Comparison of ENCODE assay signal across 21 cellular contexts in the genomic region with DNA sequence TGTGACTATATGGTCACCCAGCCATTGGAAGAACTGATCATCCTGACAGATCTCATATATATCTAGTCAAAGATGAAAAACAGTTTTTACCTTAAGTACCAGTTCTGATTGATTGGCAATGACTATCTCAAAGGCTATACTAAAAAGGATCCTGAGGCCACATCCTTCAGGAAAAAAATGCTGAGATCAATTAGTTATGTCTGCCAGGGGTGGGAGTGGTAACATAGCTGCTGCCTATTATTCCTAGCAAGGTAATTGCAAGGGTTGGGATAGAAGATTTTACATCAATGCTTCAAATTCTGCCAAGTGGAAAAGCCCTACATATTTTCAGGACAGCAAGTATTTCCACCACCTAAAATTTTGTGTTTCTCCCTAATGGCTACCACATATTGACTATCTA.
A peak's percentile ranks its signal among the peaks of the same experiment; 100 is the strongest.
DNase-seq lines count a peak whose midpoint lies in the region; FAIRE-seq and TF ChIP-seq lines count a peak whose summit lies in the region.
"Had no signal": no experiment of that assay in that cellular context is flagged by ENCODE, and none has a peak within 500 bp of the region (broad histone marks: within the 10 kb centered on the region; RNA-seq: fewer than 3 reads in every experiment).

No MANE protein-coding gene starts in this region.

- no peak overlapping the region for H4K8ac ChIP-seq in H1 (ENCODE audit: extremely low read depth, insufficient read depth, low read length)

- H2BK15ac ChIP-seq in H1 (ENCODE audit: low read length) = no peak overlapping the region

- DNase-seq in NCI-H2227 treated with DMSO at 0.1 percent for 48 hours (lab: John Stamatoyannopoulos, UW) (peak; percentile 83), H1 (ENCODE audit: low read depth in 1 of 2, low spot score in 2 of 2) (no peak), DMS79 treated with DMSO at 0.1 percent for 48 hours (lab: John Stamatoyannopoulos, UW) (no peak), NCI-H2029 treated with DMSO at 0.1 percent for 48 hours (lab: John Stamatoyannopoulos, UW) (no peak)
- DNase-seq: AML-193; Caco-2; Calu3; CD4-positive, alpha-beta T cell; CD8-positive, alpha-beta T cell; DND-41; EL; GDM1 had no signal

- POLR2A ChIA-PET in HEK293 (lab: Yijun Ruan, JAX) (no interaction called here), H1 (lab: Charles Lee; ENCODE audit: partially characterized antibody) (no interaction called here)

- H3K9me3 ChIP-seq in HEK293 (ENCODE audit: control insufficient read depth, insufficient read depth, low read depth, low read length) (no peaks in the 10 kb centered on the region), H1 (ENCODE audit: insufficient read depth in 2 of 2, low read depth in 1 of 2, low read length in 1 of 2) (0 out of 4 replicates have a peak, but pooled peaks cover 0 to 2% of the 10 kb centered on the region in 2 experiments)

- no peak overlapping the region for H3K14ac ChIP-seq in H1 (ENCODE audit: insufficient read length)

- no peaks in the 10 kb centered on the region for H3K79me1 ChIP-seq in H1 (ENCODE audit: low read depth, low read length)

- no peak overlapping the region for H2BK5ac ChIP-seq in H1 (ENCODE audit: low read depth, low read length)

- H3K23ac ChIP-seq in H1 (ENCODE audit: insufficient read length) = no peak overlapping the region

- no peak overlapping the region for H3K56ac ChIP-seq in H1 (replicated peaks; ENCODE audit: insufficient read length, low read depth, low read length)

- H3K4me3 ChIP-seq in HEK293 (ENCODE audit: low read depth, low read length) = no peak overlapping the region
- no peak overlapping the region for H3K4me3 ChIP-seq in H1 (ENCODE audit: extremely low read depth in 1 of 4, insufficient read depth in 2 of 4, low read depth in 3 of 4, low read length in 4 of 4)
- H3K4me3 ChIP-seq: A549; BLaER1 treated with 17β-estradiol and CSF1 and Interleukin-3, amounts not matched to agents 10 nM and 100 nM; GM12878 had no signal

- no peaks in the 10 kb centered on the region for H3K27me3 ChIP-seq in H1 (replicated peaks in 1 of 4; ENCODE audit: control insufficient read depth in 3 of 4, extremely low read depth in 1 of 4, insufficient read depth in 3 of 4, low read length in 3 of 4)
- H3K27me3 ChIP-seq: BLaER1 treated with 17β-estradiol and CSF1 and Interleukin-3, amounts not matched to agents 10 nM and 100 nM had no signal

- TF ChIP-seq RAD21 in H1 (IDR thresholded peaks at IDR 0.05 in 1 of 2, conservative IDR thresholded peaks at IDR 0.05 in 1 of 2; ENCODE audit: low read depth in 2 of 2, low read length in 2 of 2) = no peak

- no peaks in the 10 kb centered on the region for H3K79me2 ChIP-seq in H1 (ENCODE audit: control insufficient read depth in 1 of 2, insufficient read depth in 2 of 2, low read length in 2 of 2)

- CTCF ChIA-PET in HEK293 (lab: Yijun Ruan, JAX) = no interaction called here
- CTCF ChIA-PET in H1 (lab: Charles Lee; ENCODE audit: partially characterized antibody) = no interaction called here

- no peak overlapping the region for H3K4ac ChIP-seq in H1 (replicated peaks; ENCODE audit: insufficient read length, low read depth, low read length)

- no peak overlapping the region for H4K5ac ChIP-seq in H1 (ENCODE audit: insufficient read length, low read depth, low read length)

- H3K36me3 ChIP-seq in HEK293 (ENCODE audit: control insufficient read depth in 2 of 2, insufficient read depth in 1 of 2, low read length in 2 of 2) (no peaks in the 10 kb centered on the region), H1 (ENCODE audit: control insufficient read depth in 2 of 4, insufficient read depth in 4 of 4, low read length in 3 of 4) (no peaks in the 10 kb centered on the region)
- H3K36me3 ChIP-seq: BLaER1 treated with 17β-estradiol and CSF1 and Interleukin-3, amounts not matched to agents 10 nM and 100 nM had no signal

- H3K18ac ChIP-seq in H1 (ENCODE audit: extremely low read depth, low read length) = no peak overlapping the region

- H3K9ac ChIP-seq in H1 (replicated peaks in 1 of 4; ENCODE audit: extremely low read depth in 1 of 4, low read depth in 3 of 4, low read length in 3 of 4) = no peak overlapping the region
- H3K9ac ChIP-seq: BLaER1 treated with 17β-estradiol and CSF1 and Interleukin-3, amounts not matched to agents 10 nM and 100 nM had no signal

- no peaks in the 10 kb centered on the region for H4K20me1 ChIP-seq in H1 (replicated peaks in 1 of 2; ENCODE audit: control insufficient read depth in 1 of 2, insufficient read depth in 2 of 2, low read length in 2 of 2)
- H4K20me1 ChIP-seq: BLaER1 treated with 17β-estradiol and CSF1 and Interleukin-3, amounts not matched to agents 10 nM and 100 nM had no signal

- H4K91ac ChIP-seq in H1 (replicated peaks; ENCODE audit: insufficient read length, low read length) = no peak overlapping the region

- H3K27ac ChIP-seq in HEK293 (ENCODE audit: extremely low read depth, low read depth, low read length) (no peak overlapping the region), H1 (ENCODE audit: low read depth, low read length) (no peak overlapping the region)
- H3K27ac ChIP-seq: 22Rv1; A549; BLaER1 treated with 17β-estradiol and CSF1 and Interleukin-3, amounts not matched to agents 10 nM and 100 nM; C4-2B had no signal

- no peak for TF ChIP-seq POLR2A in H1 (IDR thresholded peaks at IDR 0.05; ENCODE audit: control extremely low read depth in 1 of 2, low read depth in 2 of 2, low read length in 2 of 2)

- TF ChIP-seq EP300 in H1 (IDR thresholded peaks at IDR 0.05; ENCODE audit: borderline replicate concordance in 1 of 2, low read depth in 2 of 2, low read length in 2 of 2) = no peak

- no peak overlapping the region for H2BK120ac ChIP-seq in H1 (replicated peaks; ENCODE audit: low read depth, low read length)

- no peak overlapping the region for H3K4me2 ChIP-seq in H1 (ENCODE audit: insufficient read depth in 1 of 2, low read depth in 2 of 2, low read length in 2 of 2)
- H3K4me2 ChIP-seq: A549; BLaER1 treated with 17β-estradiol and CSF1 and Interleukin-3, amounts not matched to agents 10 nM and 100 nM had no signal

- no peak overlapping the region for H2AFZ ChIP-seq in H1 (ENCODE audit: low read length)

- H3K23me2 ChIP-seq in H1 (ENCODE audit: low read depth, low read length) = no peaks in the 10 kb centered on the region; the same call in 1 of the 2 replicates

- H3K4me1 ChIP-seq in HEK293 (ENCODE audit: control insufficient read depth, insufficient read depth, low read length) (peaks cover 2% of the 10 kb centered on the region; the same call in 1 of the 2 replicates), H1 (replicated peaks in 1 of 4; ENCODE audit: control insufficient read depth in 3 of 4, insufficient read depth in 4 of 4, low read length in 3 of 4) (no peaks in the 10 kb centered on the region)
- H3K4me1 ChIP-seq: A549, Caco-2 had no signal

- no peak overlapping the region for H2BK12ac ChIP-seq in H1 (ENCODE audit: low read depth, low read length)

- TF ChIP-seq CTCF in HEK293 (tag by site-specific recombination; IDR thresholded peaks at IDR 0.05) = no peak
- no peak for TF ChIP-seq CTCF in H1 (IDR thresholded peaks at IDR 0.05; ENCODE audit: control extremely low read depth in 1 of 3, insufficient read depth in 1 of 3, low read depth in 1 of 3, low read length in 3 of 3)

- H2BK20ac ChIP-seq in H1 (ENCODE audit: low read length) = no peak overlapping the region

- H2AK5ac ChIP-seq in H1 (ENCODE audit: low read depth, low read length) = no peak overlapping the region

- FAIRE-seq in H1 (lab: Jason Lieb, UNC) = no peak
- FAIRE-seq: A549, D721Med, GM12878, GM12892, GM19239 had no signal

TF ChIP-seq in HEK293, 187 proteins besides CTCF, POLR2A, EP300 and RAD21:
- TF ChIP-seq ZBTB17 (tag by site-specific recombination; IDR thresholded peaks at IDR 0.05) = peak; percentile 42
- TF ChIP-seq, protein P1, sequence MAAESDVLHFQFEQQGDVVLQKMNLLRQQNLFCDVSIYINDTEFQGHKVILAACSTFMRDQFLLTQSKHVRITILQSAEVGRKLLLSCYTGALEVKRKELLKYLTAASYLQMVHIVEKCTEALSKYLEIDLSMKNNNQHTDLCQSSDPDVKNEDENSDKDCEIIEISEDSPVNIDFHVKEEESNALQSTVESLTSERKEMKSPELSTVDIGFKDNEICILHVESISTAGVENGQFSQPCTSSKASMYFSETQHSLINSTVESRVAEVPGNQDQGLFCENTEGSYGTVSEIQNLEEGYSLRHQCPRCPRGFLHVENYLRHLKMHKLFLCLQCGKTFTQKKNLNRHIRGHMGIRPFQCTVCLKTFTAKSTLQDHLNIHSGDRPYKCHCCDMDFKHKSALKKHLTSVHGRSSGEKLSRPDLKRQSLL (tag by site-specific recombination; IDR thresholded peaks at IDR 0.05) = no peak

TF ChIP-seq in H1, 55 proteins besides CTCF, POLR2A, EP300 and RAD21:
- no peak for TF ChIP-seq HDAC6 (IDR thresholded peaks at IDR 0.05; ENCODE audit: low read depth, low read length)
- TF ChIP-seq SRF (IDR thresholded peaks at IDR 0.05; ENCODE audit: low read depth, low read length) = 0 out of 2 replicates have a peak, but pooled peaks have one; percentile 2
